ENCODE assay signal across 18 cellular contexts in the genomic region with DNA sequence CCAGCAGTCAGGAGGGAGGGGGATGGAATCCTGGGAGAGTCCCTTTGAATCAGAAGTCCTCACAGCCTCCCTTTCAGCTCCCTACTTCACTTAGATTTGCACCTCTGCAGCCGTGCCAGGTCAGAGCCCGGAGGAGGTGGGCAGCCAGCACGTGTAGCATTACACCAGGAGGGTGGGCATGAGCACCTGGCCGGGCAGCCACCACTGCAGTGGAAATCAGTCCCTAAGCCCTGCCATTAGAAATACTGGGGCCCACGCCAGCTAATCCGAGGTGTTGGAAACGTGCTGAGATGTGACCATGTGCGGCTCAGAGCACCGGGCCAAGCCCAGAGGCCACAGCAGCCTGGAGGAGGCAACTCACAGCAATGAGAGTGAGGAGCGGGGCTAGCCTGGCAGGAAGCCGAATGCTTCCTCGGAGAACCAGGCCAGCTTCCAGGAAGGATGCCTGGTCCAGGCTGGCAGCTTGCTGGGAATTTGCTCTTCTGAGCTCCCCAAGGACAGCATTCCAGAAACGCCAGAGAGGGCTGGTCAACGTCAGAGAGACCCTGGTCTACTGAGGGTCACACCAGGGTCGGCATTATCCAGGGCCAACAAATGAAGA. TPM values are rescaled to one million over a fixed set of nuclear protein-coding genes. Genes with fewer than 3 reads are reported as not detected.
DNase-seq lines count a peak whose midpoint lies in the region; ATAC-seq and TF ChIP-seq lines count a peak whose summit lies in the region.
"Had no signal": no experiment of that assay in that cellular context is flagged by ENCODE, and none has a peak within 500 bp of the region (broad histone marks: within the 10 kb centered on the region; RNA-seq: fewer than 3 reads in every experiment).

No MANE protein-coding gene starts in this region.

- ATAC-seq in activated T-cell treated with anti-CD3 and anti-CD28 coated beads, Interleukin-2, amount 50 U/mL, for 4 hours: no peak
- ATAC-seq in HG02610 (IDR thresholded peaks at IDR 0.05; ENCODE audit: unreplicated experiment): no peak

- H3K9me3 ChIP-seq in esophagus muscularis mucosa (no peaks in the 10 kb centered on the region), vagina (no peaks in the 10 kb centered on the region)
- H3K9me3 ChIP-seq: upper lobe of left lung had no signal

- H3K36me3 ChIP-seq in esophagus muscularis mucosa (no peaks in the 10 kb centered on the region), vagina (no peaks in the 10 kb centered on the region)
- H3K36me3 ChIP-seq: brain microvascular endothelial cell, upper lobe of left lung had no signal

- TF ChIP-seq EP300 in esophagus muscularis mucosa (IDR thresholded peaks at IDR 0.05): peak; percentile 60

- intact Hi-C loops in esophagus muscularis mucosa (cut with DNase I): no loop called here
- intact Hi-C loops in vagina (cut with DNase I): no loop called here
- intact Hi-C loops in activated T-helper 1 cell treated with anti-CD3 and anti-CD28 coated beads, Interleukin-12 subunit alpha, Interleukin-12 subunit beta, Interleukin-2, Interleukin-4 antibody, amounts not matched to agents 30 ng/mL and 10 ng/mL and 1 ng/mL, durations not matched to agents 14 hours and 24 hours and 36 hours (cut with micrococcal nuclease): no loop called here

- no peak overlapping the region for H3K4me3 Mint-ChIP-seq in activated T-cell treated with anti-CD3 and anti-CD28 coated beads, Interleukin-2, amount 50 U/mL, for 24 hours
- H3K4me3 Mint-ChIP-seq in activated T-cell treated with anti-CD3 and anti-CD28 coated beads, Interleukin-2, amount 50 U/mL, for 4 hours: no peak overlapping the region
- no peak overlapping the region for H3K4me3 Mint-ChIP-seq in activated T-helper 1 cell treated with anti-CD3 and anti-CD28 coated beads, Interleukin-12 subunit alpha, Interleukin-12 subunit beta, Interleukin-2, Interleukin-4 antibody, amounts not matched to agents 30 ng/mL and 10 ng/mL and 1 ng/mL, durations not matched to agents 14 hours and 24 hours and 36 hours
- H3K4me3 Mint-ChIP-seq: activated B cell treated with CpG ODN at 0.5 μM for 24 hours had no signal

- H3K4me1 Mint-ChIP-seq in activated T-cell treated with anti-CD3 and anti-CD28 coated beads, Interleukin-2, amount 50 U/mL, for 24 hours (ENCODE audit: low read depth): peaks cover 13% of the 10 kb centered on the region
- H3K4me1 Mint-ChIP-seq in activated T-cell treated with anti-CD3 and anti-CD28 coated beads, Interleukin-2, amount 50 U/mL, for 4 hours (ENCODE audit: low read depth): peaks cover 21% of the 10 kb centered on the region
- H3K4me1 Mint-ChIP-seq in activated T-helper 1 cell treated with anti-CD3 and anti-CD28 coated beads, Interleukin-12 subunit alpha, Interleukin-12 subunit beta, Interleukin-2, Interleukin-4 antibody, amounts not matched to agents 30 ng/mL and 10 ng/mL and 1 ng/mL, durations not matched to agents 14 hours and 24 hours and 36 hours (ENCODE audit: low read depth): peaks cover 9% of the 10 kb centered on the region

- peak overlapping the region in 3 of 4 donors; percentile 15 to 54 (median 38) for H3K27ac ChIP-seq in esophagus muscularis mucosa (replicated peaks in 1 of 4)
- no peak overlapping the region for H3K27ac ChIP-seq in vagina
- H3K27ac ChIP-seq: brain microvascular endothelial cell, upper lobe of left lung had no signal

- no peak for TF ChIP-seq CTCF in esophagus muscularis mucosa (IDR thresholded peaks at IDR 0.05)
- no peak for TF ChIP-seq CTCF in vagina (IDR thresholded peaks at IDR 0.05)

- H3K27me3 ChIP-seq in esophagus muscularis mucosa (no peaks in the 10 kb centered on the region), vagina (no peaks in the 10 kb centered on the region)
- H3K27me3 ChIP-seq: upper lobe of left lung had no signal

- DNase-seq in activated T-cell treated with anti-CD3 and anti-CD28 coated beads, Interleukin-2, amount 50 U/mL, for 24 hours: peak; percentile 19
- no peak for DNase-seq in activated T-cell treated with anti-CD3 and anti-CD28 coated beads, Interleukin-2, amount 50 U/mL, for 4 hours
- DNase-seq in esophagus muscularis mucosa (ENCODE audit: extremely low spot score): peak; percentile 87
- DNase-seq in mesenteric fat pad (ENCODE audit: low spot score): peak; percentile 88
- peak; percentile 52 to 89 for DNase-seq in vagina (ENCODE audit: extremely low spot score in 2 of 2)
- DNase-seq in activated T-helper 1 cell treated with anti-CD3 and anti-CD28 coated beads, Interleukin-12 subunit alpha, Interleukin-12 subunit beta, Interleukin-2, Interleukin-4 antibody, amounts not matched to agents 30 ng/mL and 10 ng/mL and 1 ng/mL, durations not matched to agents 14 hours and 24 hours and 36 hours (ENCODE audit: low spot score): no peak
- DNase-seq in DMS79 treated with DMSO at 0.1 percent for 48 hours (lab: John Stamatoyannopoulos, UW): no peak
- DNase-seq: ACHN; activated B cell treated with CpG ODN at 0.5 μM for 24 hours; brain microvascular endothelial cell; hypothalamus; Kasumi-1; NCI-H2081 treated with DMSO at 0.1 percent for 48 hours; stimulated activated CD4-positive, alpha-beta T cell treated with anti-CD3 and anti-CD28 coated beads, Interleukin-15, amount 100 ng/mL, for 24 hours had no signal

- 25% methylated on average over 8 of the region's 15 CpGs for WGBS in esophagus muscularis mucosa

- H3K4me3 ChIP-seq in esophagus muscularis mucosa: no peak overlapping the region
- no peak overlapping the region for H3K4me3 ChIP-seq in vagina
- H3K4me3 ChIP-seq: lung, upper lobe of left lung had no signal

- no peaks in the 10 kb centered on the region for H3K9me3 Mint-ChIP-seq in activated T-cell treated with anti-CD3 and anti-CD28 coated beads, Interleukin-2, amount 50 U/mL, for 24 hours
- H3K9me3 Mint-ChIP-seq in activated T-cell treated with anti-CD3 and anti-CD28 coated beads, Interleukin-2, amount 50 U/mL, for 4 hours: no peaks in the 10 kb centered on the region
- no peaks in the 10 kb centered on the region for H3K9me3 Mint-ChIP-seq in activated T-helper 1 cell treated with anti-CD3 and anti-CD28 coated beads, Interleukin-12 subunit alpha, Interleukin-12 subunit beta, Interleukin-2, Interleukin-4 antibody, amounts not matched to agents 30 ng/mL and 10 ng/mL and 1 ng/mL, durations not matched to agents 14 hours and 24 hours and 36 hours
- H3K9me3 Mint-ChIP-seq: activated B cell treated with CpG ODN at 0.5 μM for 24 hours; activated T-helper 2 cell treated with anti-CD3 and anti-CD28 coated beads, Interferon-gamma antibody, Interleukin-2, Interleukin-4, amounts not matched to agents 10 μg/mL and 5 μg/mL and 100 μg/mL, durations not matched to agents 14 hours and 24 hours and 36 hours had no signal

- H3K36me3 Mint-ChIP-seq in activated T-cell treated with anti-CD3 and anti-CD28 coated beads, Interleukin-2, amount 50 U/mL, for 24 hours (ENCODE audit: low read depth): no peaks in the 10 kb centered on the region
- no peaks in the 10 kb centered on the region for H3K36me3 Mint-ChIP-seq in activated T-cell treated with anti-CD3 and anti-CD28 coated beads, Interleukin-2, amount 50 U/mL, for 4 hours (ENCODE audit: insufficient read depth)
- no peaks in the 10 kb centered on the region for H3K36me3 Mint-ChIP-seq in activated T-helper 1 cell treated with anti-CD3 and anti-CD28 coated beads, Interleukin-12 subunit alpha, Interleukin-12 subunit beta, Interleukin-2, Interleukin-4 antibody, amounts not matched to agents 30 ng/mL and 10 ng/mL and 1 ng/mL, durations not matched to agents 14 hours and 24 hours and 36 hours (ENCODE audit: low read depth)

- H3K27ac Mint-ChIP-seq in activated T-cell treated with anti-CD3 and anti-CD28 coated beads, Interleukin-2, amount 50 U/mL, for 24 hours: no peak overlapping the region
- no peak overlapping the region for H3K27ac Mint-ChIP-seq in activated T-helper 1 cell treated with anti-CD3 and anti-CD28 coated beads, Interleukin-12 subunit alpha, Interleukin-12 subunit beta, Interleukin-2, Interleukin-4 antibody, amounts not matched to agents 30 ng/mL and 10 ng/mL and 1 ng/mL, durations not matched to agents 14 hours and 24 hours and 36 hours
- H3K27ac Mint-ChIP-seq: activated B cell treated with CpG ODN at 0.5 μM for 24 hours; activated T-helper 2 cell treated with anti-CD3 and anti-CD28 coated beads, Interferon-gamma antibody, Interleukin-2, Interleukin-4, amounts not matched to agents 10 μg/mL and 5 μg/mL and 100 μg/mL, durations not matched to agents 14 hours and 24 hours and 36 hours had no signal

- no peaks in the 10 kb centered on the region for H3K27me3 Mint-ChIP-seq in activated T-cell treated with anti-CD3 and anti-CD28 coated beads, Interleukin-2, amount 50 U/mL, for 24 hours
- H3K27me3 Mint-ChIP-seq in activated T-cell treated with anti-CD3 and anti-CD28 coated beads, Interleukin-2, amount 50 U/mL, for 4 hours (ENCODE audit: low read depth): peaks cover 5% of the 10 kb centered on the region
- H3K27me3 Mint-ChIP-seq in activated T-helper 1 cell treated with anti-CD3 and anti-CD28 coated beads, Interleukin-12 subunit alpha, Interleukin-12 subunit beta, Interleukin-2, Interleukin-4 antibody, amounts not matched to agents 30 ng/mL and 10 ng/mL and 1 ng/mL, durations not matched to agents 14 hours and 24 hours and 36 hours (ENCODE audit: insufficient read depth): peaks cover 3% of the 10 kb centered on the region
- H3K27me3 Mint-ChIP-seq: activated B cell treated with CpG ODN at 0.5 μM for 24 hours had no signal

- H3K4me1 ChIP-seq in esophagus muscularis mucosa (peaks cover 46 to 72% (median 62%) of the 10 kb centered on the region in 4 donors), vagina (peaks cover 8% of the 10 kb centered on the region)

- no peak for TF ChIP-seq POLR2A in esophagus muscularis mucosa (IDR thresholded peaks at IDR 0.05; ENCODE audit: low read depth)
- TF ChIP-seq POLR2A in vagina (IDR thresholded peaks at IDR 0.05): no peak

RNA-seq across cellular contexts. Expression of gene CACNA2D4, which starts 9.4 kb away (rescaled TPM):
- total RNA-seq in activated T-cell treated with anti-CD3 and anti-CD28 coated beads, Interleukin-2, amount 50 U/mL, for 4 hours: 1 to 10 TPM; 3.4 to 7.1 (median 3.5) TPM
- total RNA-seq in esophagus muscularis mucosa (1 to 10 TPM in 3 of 4 donors, under 1 TPM in 1; 0.84 to 3.8 (median 3.4) TPM), mesenteric fat pad (8.8 TPM), vagina (2.2 TPM)
- 6.1 and 6.3 TPM in 2 replicates for total RNA-seq in activated T-helper 1 cell treated with anti-CD3 and anti-CD28 coated beads, Interleukin-12 subunit alpha, Interleukin-12 subunit beta, Interleukin-2, Interleukin-4 antibody, amounts not matched to agents 30 ng/mL and 10 ng/mL and 1 ng/mL, durations not matched to agents 14 hours and 24 hours and 36 hours

Comparison
In these comparisons a context has a peak if more than half of its experiments do, and no peak if none do; other contexts are left out.
1. DNase-seq: peak in activated T-cell treated with anti-CD3 and anti-CD28 coated beads, Interleukin-2, amount 50 U/mL, for 24 hours (single experiment), esophagus muscularis mucosa (single experiment), mesenteric fat pad (single experiment) and vagina (2 of 2); none in activated T-cell treated with anti-CD3 and anti-CD28 coated beads, Interleukin-2, amount 50 U/mL, for 4 hours (single experiment), activated T-helper 1 cell treated with anti-CD3 and anti-CD28 coated beads, Interleukin-12 subunit alpha, Interleukin-12 subunit beta, Interleukin-2, Interleukin-4 antibody, amounts not matched to agents 30 ng/mL and 10 ng/mL and 1 ng/mL, durations not matched to agents 14 hours and 24 hours and 36 hours (single experiment) and DMS79 treated with DMSO at 0.1 percent for 48 hours (single experiment).